21 cellular contexts compared by ENCODE assay signal in genomic region chr17:35491417-35491816, GRCh38. TPM values are rescaled to one million over a fixed set of nuclear protein-coding genes. Genes with fewer than 3 reads are reported as not detected.
"Had no signal": no experiment of that assay in that cellular context is flagged by ENCODE, and none has a peak within 500 bp of the region (broad histone marks: within the 10 kb centered on the region; RNA-seq: fewer than 3 reads in every experiment).

No MANE protein-coding gene starts in this region.

- H3K4me1 Mint-ChIP-seq: nephron had no signal

- H3K9me3 Mint-ChIP-seq: memory B cell, mesothelial cell of epicardium had no signal

- ATAC-seq: gastroesophageal sphincter; lower lobe of right lung; psoas muscle; right lobe of liver; stimulated activated naive B cell treated with anti-CD40 and anti-IgM and Interleukin-4, amounts not matched to agents 10 μg/mL and 1 μg/mL and 100 μg/mL, for 72 hours; stimulated activated naive CD8-positive, alpha-beta T cell treated with anti-CD3 and anti-CD28 coated beads, Interleukin-15, amount 100 ng/mL, for 72 hours had no signal

- H3K27ac Mint-ChIP-seq: memory B cell; mesothelial cell of epicardium; nephron; stimulated activated naive B cell treated with anti-CD40 and anti-IgM and Interleukin-4, amounts not matched to agents 10 μg/mL and 1 μg/mL and 100 μg/mL, for 72 hours had no signal

- H3K36me3 ChIP-seq: esophagus muscularis mucosa, gastroesophageal sphincter, left ventricle myocardium inferior, lower lobe of right lung, right lobe of liver, transverse colon had no signal

- H3K27me3 Mint-ChIP-seq: stimulated activated naive CD8-positive, alpha-beta T cell treated with anti-CD3 and anti-CD28 coated beads, Interleukin-15, amount 100 ng/mL, for 72 hours had no signal

- H3K9me3 ChIP-seq: esophagus muscularis mucosa, left ventricle myocardium inferior, lower lobe of right lung, psoas muscle, right lobe of liver, testis, transverse colon had no signal

- H3K36me3 Mint-ChIP-seq: mesothelial cell of epicardium had no signal

- H3K4me1 ChIP-seq: psoas muscle, testis had no signal

- H3K4me3 Mint-ChIP-seq: memory B cell; mesothelial cell of epicardium; nephron; stimulated activated naive B cell treated with anti-CD40 and anti-IgM and Interleukin-4, amounts not matched to agents 10 μg/mL and 1 μg/mL and 100 μg/mL, for 72 hours; stimulated activated naive CD8-positive, alpha-beta T cell treated with anti-CD3 and anti-CD28 coated beads, Interleukin-15, amount 100 ng/mL, for 72 hours had no signal

- H3K27me3 ChIP-seq: testis had no signal

- DNase-seq: effector memory CD4-positive, alpha-beta T cell; glutamatergic neuron; left ventricle myocardium inferior; lower lobe of right lung; occipital lobe; psoas muscle; retina; right lobe of liver; stimulated activated CD4-positive, alpha-beta T cell treated with anti-CD3 and anti-CD28 coated beads, Interleukin-4, amount 100 ng/mL, for 24 hours; stimulated activated naive B cell treated with anti-CD40 and anti-IgM and Interleukin-4, amounts not matched to agents 10 μg/mL and 1 μg/mL and 100 μg/mL, for 72 hours; stimulated activated naive CD8-positive, alpha-beta T cell treated with anti-CD3 and anti-CD28 coated beads, Interleukin-15, amount 100 ng/mL, for 72 hours; testis; transverse colon had no signal

- H3K27ac ChIP-seq: epithelial cell of prostate, esophagus muscularis mucosa, gastroesophageal sphincter, left ventricle myocardium inferior, lower lobe of right lung, psoas muscle, right lobe of liver, testis, transverse colon had no signal

- H3K4me3 ChIP-seq: esophagus muscularis mucosa, gastroesophageal sphincter, left ventricle myocardium inferior, lower lobe of right lung, psoas muscle, right lobe of liver, testis, transverse colon had no signal

RNA-seq across cellular contexts. Expression of gene SLFN12L, which starts 46.1 kb away (rescaled TPM):
- total RNA-seq: fibroblast of villous mesenchyme, myocyte, occipital lobe had no signal
